ENCODE assay signal across 31 cellular contexts in the genomic region with DNA sequence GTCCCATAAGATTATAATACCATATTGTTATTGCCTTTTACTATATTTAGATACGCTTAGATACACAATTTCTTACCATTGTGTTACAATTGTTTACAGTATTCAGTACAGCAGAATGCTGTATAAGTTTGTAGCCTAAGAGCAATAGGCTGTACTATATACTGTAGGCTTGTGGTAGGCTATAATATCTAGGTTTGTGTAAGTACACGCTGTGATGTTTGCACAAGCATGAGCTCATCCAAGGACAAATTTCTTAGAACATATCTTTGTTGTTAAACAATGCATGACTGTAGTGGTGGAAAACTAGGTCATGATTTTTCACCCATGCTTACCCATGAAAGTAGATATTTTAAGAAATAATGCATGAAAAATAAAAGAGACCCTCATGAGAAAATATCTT.
"Had no signal": no experiment of that assay in that cellular context is flagged by ENCODE, and none has a peak within 500 bp of the region (broad histone marks: within the 10 kb centered on the region; RNA-seq: fewer than 3 reads in every experiment).

No MANE protein-coding gene starts in this region.

- H3K9me3 ChIP-seq: MG63 had no signal

- H3K9ac ChIP-seq: KMS-11 had no signal

- ATAC-seq: activated naive CD4-positive, alpha-beta T cell treated with anti-CD3 and anti-CD28 coated beads, Interleukin-2, amount 50 U/mL, for 72 hours; activated naive CD8-positive, alpha-beta T cell treated with anti-CD3 and anti-CD28 coated beads, Interleukin-2, amount 50 U/mL, for 24 hours; activated T-cell treated with anti-CD3 and anti-CD28 coated beads, Interleukin-2, amount 50 U/mL, for 4 hours; T-cell had no signal

- H3K4me2 ChIP-seq: KMS-11 had no signal

- H3K4me3 ChIP-seq: MG63, SK-N-MC had no signal

- DNase-seq: activated B cell treated with CpG ODN at 0.5 μM for 24 hours; activated CD4-positive, alpha-beta T cell treated with anti-CD3 and anti-CD28 coated beads for 1 hour; activated CD4-positive, alpha-beta T cell treated with anti-CD3 and anti-CD28 coated beads, Interleukin-2, amount 10 ng/mL, durations not matched to agents 24 days and 14 days; activated CD4-positive, alpha-beta T cell treated with anti-CD3 and anti-CD28 coated beads, Interleukin-2, amount 50 U/mL, for 48 hours; activated CD8-positive, alpha-beta memory T cell treated with anti-CD3 and anti-CD28 coated beads for 24 hours; activated effector memory CD4-positive, alpha-beta T cell treated with anti-CD3 and anti-CD28 coated beads, Interleukin-2, amount 50 U/mL, for 16 hours; activated naive CD4-positive, alpha-beta T cell treated with Interleukin-2 at 50 U/mL for 16 hours; activated naive CD8-positive, alpha-beta T cell treated with anti-CD3 and anti-CD28 coated beads, Interleukin-2, amount 50 U/mL, for 24 hours; activated T-cell treated with anti-CD3 and anti-CD28 coated beads, Interleukin-2, amount 50 U/mL, for 4 hours; amygdala; brain microvascular endothelial cell; cerebellar nuclear complex; MG63; NCI-H1105; NCI-H1436; NCI-H187 treated with DMSO at 0.1 percent for 48 hours; NCI-H2171; NCI-H226; NCI-H526; NK-92 treated with Interleukin-12 subunit alpha and Interleukin-12 subunit beta, amount 100 ng/mL, for 24 hours; OCI-M1; T-cell; T-helper 2 cell; T1000 had no signal

- H3K27me3 ChIP-seq: brain microvascular endothelial cell, MG63 had no signal

- H3K27ac ChIP-seq: brain microvascular endothelial cell, KMS-11, SK-N-MC had no signal

- H3K36me3 ChIP-seq: brain microvascular endothelial cell, MG63 had no signal

- FAIRE-seq: astrocyte, colon, RCC 7860, TTC549 had no signal
